Comparison of ENCODE assay signal across 8 cellular contexts in genomic region chr2:176270100-176270750, GRCh38. TPM values are rescaled to one million over a fixed set of nuclear protein-coding genes. Genes with fewer than 3 reads are reported as not detected.
DNase-seq lines count a peak whose midpoint lies in the region; ATAC-seq, FAIRE-seq and TF ChIP-seq lines count a peak whose summit lies in the region.

No MANE protein-coding gene starts in this region.

- H3K18ac ChIP-seq in mesenchymal stem cell (ENCODE audit: low read depth in 1 of 2, low read length in 2 of 2) = peak overlapping the region in 1 of 2 experiments; percentile 95

- no peak for TF ChIP-seq RAD21 in A549 (conservative IDR thresholded peaks at IDR 0.05 in 1 of 2, IDR thresholded peaks at IDR 0.05 in 1 of 2)

- peak overlapping the region; percentile 85 to 98 for H3K27ac ChIP-seq in A549
- peak overlapping the region in 1 of 4 donors; percentile 89 for H3K27ac ChIP-seq in body of pancreas
- H3K27ac ChIP-seq in mesenchymal stem cell (ENCODE audit: low read length, poor library complexity, severe bottlenecking) = no peak overlapping the region

- H3K4me1 ChIP-seq in A549 (peaks cover 8% of the 10 kb centered on the region; the same call in 2 of the 3 replicates), body of pancreas (peaks cover 14% of the 10 kb centered on the region), mesenchymal stem cell (ENCODE audit: control insufficient read depth, insufficient read depth, low read depth, low read length) (no peaks in the 10 kb centered on the region)

- H3K36me3 Mint-ChIP-seq in HFFc6 (ENCODE audit: low read depth) = no peaks in the 10 kb centered on the region

- peak overlapping the region; percentile 65 for H2AFZ ChIP-seq in mesenchymal stem cell (ENCODE audit: low read depth, low read length)

- no peaks in the 10 kb centered on the region for H3K9me3 ChIP-seq in A549
- H3K9me3 ChIP-seq in body of pancreas = no peaks in the 10 kb centered on the region
- H3K9me3 ChIP-seq in mesenchymal stem cell (ENCODE audit: control insufficient read depth, low read length) = no peaks in the 10 kb centered on the region

- FAIRE-seq in A549 (lab: Jason Lieb, UNC) = no peak

- TF ChIP-seq EP300 in A549 (IDR thresholded peaks at IDR 0.05) = no peak

- intact Hi-C loops in body of pancreas (cut with DNase I) = no loop called here

- peaks cover 3% of the 10 kb centered on the region for H3K27me3 Mint-ChIP-seq in HFFc6 (ENCODE audit: insufficient read depth)

- no peak overlapping the region for H2BK120ac ChIP-seq in mesenchymal stem cell (ENCODE audit: low read depth, low read length)

- no peak overlapping the region for H2AK5ac ChIP-seq in mesenchymal stem cell (ENCODE audit: low read length, severe bottlenecking)

- no peak overlapping the region for H2BK15ac ChIP-seq in mesenchymal stem cell (ENCODE audit: low read depth, poor library complexity, severe bottlenecking)

- DNase-seq in A549 (ENCODE audit: low read depth in 1 of 2, low spot score in 1 of 2) (no peak), HFFc6 (no peak), body of pancreas (peak in 1 of 4 donors; percentile 13), mesenchymal stem cell (peak; percentile 33), pons (ENCODE audit: low spot score) (no peak), T-helper 9 cell (no peak)

- H4K8ac ChIP-seq in mesenchymal stem cell (ENCODE audit: low read length) = peak overlapping the region; percentile 99

- H3K14ac ChIP-seq in mesenchymal stem cell (ENCODE audit: low read length in 2 of 2) = no peak overlapping the region

- peaks cover 9% of the 10 kb centered on the region for H3K79me1 ChIP-seq in mesenchymal stem cell (replicated peaks; ENCODE audit: low read length, poor library complexity, severe bottlenecking)

- peaks cover 21% of the 10 kb centered on the region for H3K4me1 Mint-ChIP-seq in HFFc6 (ENCODE audit: low read depth)

- peak overlapping the region; percentile 95 for H3K9ac ChIP-seq in mesenchymal stem cell (ENCODE audit: low read length)

- TF ChIP-seq CTCF in A549 (IDR thresholded peaks at IDR 0.05) = no peak
- no peak for TF ChIP-seq CTCF in HFFc6 (IDR thresholded peaks at IDR 0.05)
- no peak for TF ChIP-seq CTCF in body of pancreas (IDR thresholded peaks at IDR 0.05)

- POLR2A ChIA-PET in A549 (lab: Yijun Ruan, JAX) = interaction anchor here (1.4 kb wide), 2 partner anchors 12 to 141 kb away, joined by 3 to 4 read pairs; partner anchors contain the start of gene HOXD8

- H3K4me2 ChIP-seq in A549 (peak overlapping the region; percentile 87), mesenchymal stem cell (ENCODE audit: low read length, poor library complexity, severe bottlenecking) (peak overlapping the region; percentile 78)

- TF ChIP-seq POLR2A in A549 (IDR thresholded peaks at IDR 0.05; ENCODE audit: low read length) = no peak
- TF ChIP-seq POLR2A in body of pancreas (IDR thresholded peaks at IDR 0.05) = no peak

- CTCF ChIA-PET in A549 (lab: Yijun Ruan, JAX) = interaction anchor here (1.0 kb wide), 1 partner anchor 130 kb away, joined by 4 read pairs; no protein-coding TSS in a partner anchor

- H4K91ac ChIP-seq in mesenchymal stem cell (ENCODE audit: low read length) = no peak overlapping the region

- no peak overlapping the region for H3K4ac ChIP-seq in mesenchymal stem cell (ENCODE audit: low read depth in 1 of 2, low read length in 2 of 2)

- no peaks in the 10 kb centered on the region for H3K36me3 ChIP-seq in body of pancreas (replicated peaks in 1 of 2; ENCODE audit: insufficient read depth in 1 of 2, low read depth in 2 of 2)
- H3K36me3 ChIP-seq in mesenchymal stem cell (ENCODE audit: control insufficient read depth in 1 of 2, insufficient read depth in 2 of 2, low read depth in 1 of 2, low read length in 2 of 2) = no peaks in the 10 kb centered on the region

- peak overlapping the region in 1 of 2 experiments; percentile 77 for H2BK12ac ChIP-seq in mesenchymal stem cell (ENCODE audit: low read length in 2 of 2)

- H3K27me3 ChIP-seq in body of pancreas (no peaks in the 10 kb centered on the region), mesenchymal stem cell (ENCODE audit: control insufficient read depth in 1 of 2, insufficient read depth in 1 of 2, low read length in 2 of 2) (no peaks in the 10 kb centered on the region)

- WGBS in A549 (ENCODE audit: missing lambda C conversion rate) = 44% methylated on average over 18 of the region's 18 CpGs
- 40 to 55% methylated on average over 18 of the region's 18 CpGs for WGBS in body of pancreas, 2 donors
- 67% methylated on average over 15 of the region's 18 CpGs for WGBS in mesenchymal stem cell

- H3K9me3 Mint-ChIP-seq in HFFc6 = no peaks in the 10 kb centered on the region

- H3K4me3 Mint-ChIP-seq in HFFc6 = peak overlapping the region; percentile 97

- ATAC-seq in A549 (no peak; a peak in 1 of 6 replicates), body of pancreas (peak; percentile 16), GM18517 (IDR thresholded peaks at IDR 0.05; ENCODE audit: unreplicated experiment) (no peak), GM19324 (IDR thresholded peaks at IDR 0.05; ENCODE audit: low FRiP score, unreplicated experiment) (no peak)

- H3K4me3 ChIP-seq in A549 (peak overlapping the region; percentile 71), body of pancreas (peak overlapping the region; percentile 82 to 95), mesenchymal stem cell (ENCODE audit: insufficient read depth in 1 of 2, low read depth in 1 of 2, low read length in 2 of 2) (peak overlapping the region; percentile 96 to 100)

- no peak overlapping the region for H3K23ac ChIP-seq in mesenchymal stem cell (ENCODE audit: low read length in 2 of 2)

- peak overlapping the region; percentile 83 for H3K27ac Mint-ChIP-seq in HFFc6

- no peak overlapping the region for H2BK5ac ChIP-seq in mesenchymal stem cell (ENCODE audit: low read depth, low read length, poor library complexity, severe bottlenecking)

TF ChIP-seq in A549, 52 proteins besides CTCF, POLR2A, EP300 and RAD21:
- TF ChIP-seq CHD2 (IDR thresholded peaks at IDR 0.05; ENCODE audit: low read length, partially characterized antibody) = no peak
- TF ChIP-seq ZSCAN20 (CRISPR knock-in tag; IDR thresholded peaks at IDR 0.05) = no peak
- TF ChIP-seq, protein P1, sequence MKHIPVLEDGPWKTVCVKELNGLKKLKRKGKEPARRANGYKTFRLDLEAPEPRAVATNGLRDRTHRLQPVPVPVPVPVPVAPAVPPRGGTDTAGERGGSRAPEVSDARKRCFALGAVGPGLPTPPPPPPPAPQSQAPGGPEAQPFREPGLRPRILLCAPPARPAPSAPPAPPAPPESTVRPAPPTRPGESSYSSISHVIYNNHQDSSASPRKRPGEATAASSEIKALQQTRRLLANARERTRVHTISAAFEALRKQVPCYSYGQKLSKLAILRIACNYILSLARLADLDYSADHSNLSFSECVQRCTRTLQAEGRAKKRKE (CRISPR knock-in tag; IDR thresholded peaks at IDR 0.05; ENCODE audit: low read depth) = no peak
- no peak for TF ChIP-seq HOXB5 (CRISPR knock-in tag; IDR thresholded peaks at IDR 0.05)
- no peak for TF ChIP-seq E2F6 (IDR thresholded peaks at IDR 0.05; ENCODE audit: borderline replicate concordance, low read depth)
- TF ChIP-seq REST (IDR thresholded peaks at IDR 0.05) = no peak
- TF ChIP-seq SMC3 (IDR thresholded peaks at IDR 0.05) = no peak
- TF ChIP-seq GATA3 (IDR thresholded peaks at IDR 0.05; ENCODE audit: borderline replicate concordance) = no peak
- no peak for TF ChIP-seq HES2 (IDR thresholded peaks at IDR 0.05)
- TF ChIP-seq MAFK (IDR thresholded peaks at IDR 0.05; ENCODE audit: partially characterized antibody) = no peak

RNA-seq across cellular contexts. Expression of gene MTX2, which starts 1.0 kb away (rescaled TPM):
- polyA plus RNA-seq in A549 (2011; rRNA removed) = 77.2 and 81.8 TPM in 2 replicates
- polyA plus RNA-seq in A549 (2012; cell fraction: cytosol; rRNA removed) = 37.3 TPM in 2 replicates
- 15.4 and 22.5 TPM in 2 replicates for polyA plus RNA-seq in A549 (2012; cell fraction: nucleus; rRNA removed)
- 56.9 to 60.1 TPM (median 58.5 TPM) in 3 replicates for polyA plus RNA-seq in A549 (2017; fragmentation: RNase III; extraction: RNeasy Plus Mini Kit Qiagen cat#74134 plus additional on column Dnase treatment)
- 4.7 and 6.4 TPM in 2 replicates for polyA minus RNA-seq in A549 (2011; rRNA and poly(A)+ RNA removed)
- 10 to 100 TPM; 21.4 to 26.0 (median 24.3) TPM for total RNA-seq in HFFc6 (2021; fragmentation: NEBNext Ultra II Directional; extraction: Animal tissue kit (Norgen Biotek cat#: 25700))
- 10 to 100 TPM in 1 of 2 donors, 1 to 10 TPM in 1; 6.6 to 15.6 TPM for total RNA-seq in body of pancreas
- 26.0 TPM for polyA plus RNA-seq in mesenchymal stem cell (2013, experiment 1 of 2)
- polyA plus RNA-seq in mesenchymal stem cell (2013, experiment 2 of 2) = 29.1 TPM
